30 cellular contexts compared by ENCODE assay signal in genomic region chr1:19852036-19852435, GRCh38. TPM values are rescaled to one million over a fixed set of nuclear protein-coding genes. Genes with fewer than 3 reads are reported as not detected.
"Had no signal": no experiment of that assay in that cellular context is flagged by ENCODE, and none has a peak within 500 bp of the region (broad histone marks: within the 10 kb centered on the region; RNA-seq: fewer than 3 reads in every experiment).

No MANE protein-coding gene starts in this region.

- H3K27ac Mint-ChIP-seq: activated CD4-positive, alpha-beta memory T cell treated with anti-CD3 and anti-CD28 coated beads for 36 hours; endodermal cell; natural killer cell; neural progenitor cell; stimulated activated naive B cell treated with anti-CD40 and anti-IgM and Interleukin-4, amounts not matched to agents 10 μg/mL and 1 μg/mL and 100 μg/mL, for 72 hours; T-helper 1 cell treated with Interleukin-12 subunit alpha and Interleukin-12 subunit beta and Interleukin-4 antibody, amounts not matched to agents 30 μg/mL and 1 μg/mL, for 36 hours had no signal

- ATAC-seq: esophagus mucosa; left cardiac atrium; left ventricle myocardium superior; natural killer cell; psoas muscle; stimulated activated naive B cell treated with anti-CD40 and anti-IgM and Interleukin-4, amounts not matched to agents 10 μg/mL and 1 μg/mL and 100 μg/mL, for 72 hours; upper lobe of right lung had no signal

- DNase-seq: activated CD4-positive, alpha-beta memory T cell treated with anti-CD3 and anti-CD28 coated beads for 36 hours; activated CD4-positive, alpha-beta T cell treated with anti-CD3 and anti-CD28 coated beads for 48 hours; activated CD8-positive, alpha-beta memory T cell treated with anti-CD3 and anti-CD28 coated beads, Interleukin-2, amount 50 U/mL, for 4 hours; activated gamma-delta T cell; activated naive CD4-positive, alpha-beta T cell treated with anti-CD3 and anti-CD28 coated beads, Interleukin-2, amount 50 U/mL, for 16 hours; activated T-cell treated with anti-CD3 and anti-CD28 coated beads, Interleukin-2, amount 50 U/mL, for 1 hour; caudate nucleus; endodermal cell; left cardiac atrium; left ventricle myocardium superior; natural killer cell; occipital lobe; psoas muscle; stimulated activated CD4-positive, alpha-beta T cell treated with anti-CD3 and anti-CD28 coated beads, Interleukin-15, amount 100 ng/mL, for 24 hours; stimulated activated CD4-positive, alpha-beta T cell treated with anti-CD3 and anti-CD28 coated beads, Interleukin-2, amount 100 ng/mL, for 24 hours; stimulated activated naive B cell treated with anti-CD40 and anti-IgM and Interleukin-4, amounts not matched to agents 10 μg/mL and 1 μg/mL and 100 μg/mL, for 72 hours; SW 1271; T-helper 9 cell; tibial artery; upper lobe of right lung had no signal

- H3K4me3 Mint-ChIP-seq: activated CD4-positive, alpha-beta memory T cell treated with anti-CD3 and anti-CD28 coated beads for 36 hours; endodermal cell; natural killer cell; neural progenitor cell; stimulated activated naive B cell treated with anti-CD40 and anti-IgM and Interleukin-4, amounts not matched to agents 10 μg/mL and 1 μg/mL and 100 μg/mL, for 72 hours; T-helper 1 cell treated with Interleukin-12 subunit alpha and Interleukin-12 subunit beta and Interleukin-4 antibody, amounts not matched to agents 30 μg/mL and 1 μg/mL, for 36 hours had no signal

- H3K4me1 Mint-ChIP-seq: natural killer cell; stimulated activated naive B cell treated with anti-CD40 and anti-IgM and Interleukin-4, amounts not matched to agents 10 μg/mL and 1 μg/mL and 100 μg/mL, for 72 hours had no signal

- H3K4me3 ChIP-seq: neural progenitor cell, psoas muscle, right atrium auricular region, suprapubic skin, tibial artery, upper lobe of right lung had no signal

- H3K9me3 Mint-ChIP-seq: activated CD4-positive, alpha-beta memory T cell treated with anti-CD3 and anti-CD28 coated beads for 36 hours; endodermal cell; natural killer cell; neural progenitor cell; stimulated activated naive B cell treated with anti-CD40 and anti-IgM and Interleukin-4, amounts not matched to agents 10 μg/mL and 1 μg/mL and 100 μg/mL, for 72 hours; T-helper 1 cell treated with Interleukin-12 subunit alpha and Interleukin-12 subunit beta and Interleukin-4 antibody, amounts not matched to agents 30 μg/mL and 1 μg/mL, for 36 hours had no signal

- H3K36me3 Mint-ChIP-seq: activated CD4-positive, alpha-beta memory T cell treated with anti-CD3 and anti-CD28 coated beads for 36 hours; natural killer cell; neural progenitor cell; stimulated activated naive B cell treated with anti-CD40 and anti-IgM and Interleukin-4, amounts not matched to agents 10 μg/mL and 1 μg/mL and 100 μg/mL, for 72 hours had no signal

RNA-seq across cellular contexts. Expression of gene RNF186, which starts 37.0 kb away (rescaled TPM):
- total RNA-seq: activated CD4-positive, alpha-beta memory T cell treated with anti-CD3 and anti-CD28 coated beads for 36 hours; activated CD8-positive, alpha-beta memory T cell treated with anti-CD3 and anti-CD28 coated beads for 36 hours; chondrocyte; endodermal cell; frontal cortex; left cardiac atrium; left ventricle myocardium superior; lung microvascular endothelial cell; natural killer cell; occipital lobe; psoas muscle; right atrium auricular region; upper lobe of right lung had no signal
- polyA plus RNA-seq: keratinocyte had no signal
